ENCODE assay signal across 8 cellular contexts in the genomic region with DNA sequence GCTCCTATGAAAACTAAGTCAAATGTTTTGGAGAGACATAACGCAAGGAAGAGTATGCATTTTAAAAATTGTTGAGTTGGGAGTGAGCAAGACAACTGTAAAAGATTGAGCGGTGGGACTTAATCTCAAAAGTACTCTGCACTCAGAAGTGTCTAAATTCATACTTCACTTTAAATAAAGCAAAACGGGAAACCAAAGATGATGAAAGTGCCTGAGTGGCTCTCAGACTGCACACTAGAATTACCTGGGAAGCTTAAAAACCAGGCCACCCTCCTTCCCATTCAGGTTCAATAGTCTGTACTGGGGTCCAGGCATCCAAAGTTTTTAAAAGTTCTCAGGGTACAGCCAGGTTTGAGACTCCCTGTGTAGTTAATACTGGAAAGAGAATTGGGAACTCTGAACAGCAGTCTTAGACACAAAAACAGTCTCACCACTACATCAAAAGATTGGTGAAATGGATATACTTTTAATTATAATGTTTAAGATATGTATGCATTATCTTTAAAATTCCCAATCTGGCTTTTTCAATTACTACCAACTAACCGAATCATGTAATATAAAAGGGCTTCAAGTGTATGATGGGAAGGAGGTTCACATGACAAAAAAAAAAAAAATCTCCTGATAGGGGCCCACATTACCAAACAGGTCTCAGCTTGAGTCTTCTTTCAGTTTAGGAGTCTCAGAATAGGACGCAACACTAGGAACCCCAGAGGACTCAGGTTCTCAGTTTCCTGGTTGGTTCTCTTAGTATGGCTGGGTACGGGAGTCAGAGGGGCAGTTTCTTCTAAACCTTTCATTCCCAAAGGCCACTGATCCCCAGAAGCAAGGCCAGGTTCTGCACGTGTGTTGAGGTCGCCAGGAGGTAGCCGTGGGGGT. TPM values are rescaled to one million over a fixed set of nuclear protein-coding genes. Genes with fewer than 3 reads are reported as not detected.
DNase-seq lines count a peak whose midpoint lies in the region; ATAC-seq and TF ChIP-seq lines count a peak whose summit lies in the region.

No MANE protein-coding gene starts in this region.

- peaks cover 35% of the 10 kb centered on the region for H3K36me3 Mint-ChIP-seq in activated T-cell treated with anti-CD3 and anti-CD28 coated beads, Interleukin-2, amount 50 U/mL, for 24 hours (ENCODE audit: low read depth)
- H3K36me3 Mint-ChIP-seq in T-cell, result no peaks in the 10 kb centered on the region

- no peaks in the 10 kb centered on the region for H3K9me3 Mint-ChIP-seq in activated T-cell treated with anti-CD3 and anti-CD28 coated beads, Interleukin-2, amount 50 U/mL, for 24 hours
- H3K9me3 Mint-ChIP-seq in T-cell, result no peaks in the 10 kb centered on the region

- H3K27ac ChIP-seq in neural cell (ENCODE audit: low read length), result no peak overlapping the region

- ATAC-seq in T-cell (replicated peaks in 1 of 4), result no peak
- no peak for ATAC-seq in HG02981 (IDR thresholded peaks at IDR 0.05; ENCODE audit: unreplicated experiment)

- peaks cover 9% of the 10 kb centered on the region for H3K79me2 ChIP-seq in neural cell (replicated peaks; ENCODE audit: insufficient read depth, low read length)

- H3K9me2 ChIP-seq in neural cell (ENCODE audit: insufficient read depth, low read length), result no peaks in the 10 kb centered on the region

- CTCF ChIA-PET in T-cell (lab: Charles Lee), result interaction anchor here (0.6 to 0.8 kb wide), 3 partner anchors 15 to 1425 kb away, joined by 3 to 6 read pairs (median 4); no protein-coding TSS in a partner anchor

- H3K4me2 ChIP-seq in neural cell (ENCODE audit: low read length), result peak overlapping the region; percentile 84

- H3K27ac Mint-ChIP-seq in activated T-cell treated with anti-CD3 and anti-CD28 coated beads, Interleukin-2, amount 50 U/mL, for 24 hours, result peak overlapping the region; percentile 95
- peak overlapping the region; percentile 89 to 91 for H3K27ac Mint-ChIP-seq in T-cell

- H3K4me3 ChIP-seq in epithelial cell of proximal tubule (ENCODE audit: low read depth, low read length) (peak overlapping the region; percentile 98), neural cell (ENCODE audit: low read length) (peak overlapping the region; percentile 94)

- H2AFZ ChIP-seq in neural cell (ENCODE audit: low read depth, low read length), result peak overlapping the region; percentile 75

- TF ChIP-seq EP300 in neural cell (conservative IDR thresholded peaks at IDR 0.05; ENCODE audit: poor library complexity, severe bottlenecking), result no peak

- TF ChIP-seq RAD21 in neural cell (conservative IDR thresholded peaks at IDR 0.05), result no peak

- H3K27me3 Mint-ChIP-seq in activated T-cell treated with anti-CD3 and anti-CD28 coated beads, Interleukin-2, amount 50 U/mL, for 24 hours, result no peaks in the 10 kb centered on the region
- no peaks in the 10 kb centered on the region for H3K27me3 Mint-ChIP-seq in T-cell

- H3K36me3 ChIP-seq in neural cell (ENCODE audit: insufficient read depth, low read length), result no peaks in the 10 kb centered on the region

- peaks cover 30% of the 10 kb centered on the region for H3K4me1 Mint-ChIP-seq in activated T-cell treated with anti-CD3 and anti-CD28 coated beads, Interleukin-2, amount 50 U/mL, for 24 hours (ENCODE audit: low read depth)
- H3K4me1 Mint-ChIP-seq in T-cell, result peaks cover 30 to 37% (median 31%) of the 10 kb centered on the region in 3 donors

- H3K9me3 ChIP-seq in neural cell (ENCODE audit: low read length), result no peaks in the 10 kb centered on the region

- no peaks in the 10 kb centered on the region for H3F3A ChIP-seq in neural cell (ENCODE audit: insufficient read depth, low read length, poor library complexity, severe bottlenecking)

- no peak for TF ChIP-seq CTCF in epithelial cell of proximal tubule (conservative IDR thresholded peaks at IDR 0.05; ENCODE audit: low read depth, low read length)
- TF ChIP-seq CTCF in neural cell (IDR thresholded peaks at IDR 0.05; ENCODE audit: poor library complexity, severe bottlenecking), result no peak

- H3K4me3 Mint-ChIP-seq in activated T-cell treated with anti-CD3 and anti-CD28 coated beads, Interleukin-2, amount 50 U/mL, for 24 hours, result peak overlapping the region; percentile 92
- peak overlapping the region; percentile 94 to 97 (median 96) for H3K4me3 Mint-ChIP-seq in T-cell

- peak overlapping the region; percentile 80 for H3K9ac ChIP-seq in neural cell (ENCODE audit: low read length)

- H3K27me3 ChIP-seq in neural cell (ENCODE audit: insufficient read depth, low read depth, low read length), result no peaks in the 10 kb centered on the region

- POLR2A ChIA-PET in T-cell (lab: Charles Lee), result interaction anchor here in 1 of 2 donors (0.5 to 0.7 kb wide), 2 partner anchors 37 to 48 kb away, joined by 3 to 4 read pairs; no protein-coding TSS in a partner anchor

- no peak for DNase-seq in activated T-cell treated with anti-CD3 and anti-CD28 coated beads, Interleukin-2, amount 50 U/mL, for 24 hours
- DNase-seq in activated T-cell treated with anti-CD3 and anti-CD28 coated beads, Interleukin-2, amount 50 U/mL, for 1 hour, result no peak
- DNase-seq in T-cell (peak in 1 of 34 experiments; percentile 9), epithelial cell of proximal tubule (ENCODE audit: low read depth) (no peak)
- DNase-seq in activated CD8-positive, alpha-beta memory T cell treated with anti-CD3 and anti-CD28 coated beads, Interleukin-2, amount 50 U/mL, for 4 hours, result no peak
- DNase-seq in stimulated activated CD4-positive, alpha-beta T cell treated with anti-CD3 and anti-CD28 coated beads, Interleukin-1b, Interleukin-23, amount 100 ng/mL, for 48 hours, result no peak

- no peaks in the 10 kb centered on the region for H4K20me1 ChIP-seq in neural cell (ENCODE audit: insufficient read depth)

TF ChIP-seq in neural cell, 6 proteins besides CTCF, POLR2A, EP300 and RAD21:
- TF ChIP-seq POLR2AphosphoS5 (IDR thresholded peaks at IDR 0.05), result no peak
- no peak for TF ChIP-seq EZH2 (IDR thresholded peaks at IDR 0.05; ENCODE audit: borderline replicate concordance, insufficient read depth, low read length, poor library complexity, severe bottlenecking)
- TF ChIP-seq SMC3 (conservative IDR thresholded peaks at IDR 0.05; ENCODE audit: poor library complexity), result no peak

RNA-seq across cellular contexts. Expression of gene HOMEZ, which starts 1.0 kb away (rescaled TPM):
- total RNA-seq in T-cell (10 to 100 TPM in 3 of 5 donors, 1 to 10 TPM in 2; 6.2 to 17.5 (median 15.1) TPM), epithelial cell of proximal tubule (10.4 and 11.6 TPM in 2 replicates)
- 4.4 and 6.6 TPM in 2 replicates for polyA plus RNA-seq in neural cell
- 9.0 and 9.4 TPM in 2 replicates for polyA minus RNA-seq in neural cell

RNA-seq across cellular contexts. Expression of gene PPP1R3E, which starts 17.8 kb away (rescaled TPM):
- total RNA-seq in T-cell, result 10 to 100 TPM; 40.8 to 72.6 (median 68.2) TPM
- total RNA-seq in epithelial cell of proximal tubule, result 1.5 and 1.6 TPM in 2 replicates
- 16.1 and 17.2 TPM in 2 replicates for polyA plus RNA-seq in neural cell
- polyA minus RNA-seq in neural cell, result 11.7 and 13.9 TPM in 2 replicates

RNA-seq across cellular contexts. Expression of gene BCL2L2, which starts 21.7 kb away (rescaled TPM):
- total RNA-seq in T-cell (1 to 10 TPM; 1.9 to 4.6 (median 2.2) TPM), epithelial cell of proximal tubule (10.7 and 13.3 TPM in 2 replicates)
- 35.8 and 50.8 TPM in 2 replicates for polyA plus RNA-seq in neural cell
- 16.8 and 24.8 TPM in 2 replicates for polyA minus RNA-seq in neural cell

RNA-seq across cellular contexts. Expression of gene PABPN1, which starts 36.4 kb away (rescaled TPM):
- 100 to 1,000 TPM; 182 to 207 (median 186) TPM for total RNA-seq in T-cell
- total RNA-seq in epithelial cell of proximal tubule, result 62.2 and 79.9 TPM in 2 replicates
- polyA plus RNA-seq in neural cell, result 431 and 532 TPM in 2 replicates
- polyA minus RNA-seq in neural cell, result 80.8 and 103 TPM in 2 replicates

RNA-seq across cellular contexts. Expression of gene RNF212B, which starts 47.2 kb away (rescaled TPM):
- 1 to 10 TPM in 1 of 5 donors, not detected in 4; 1.1 TPM for total RNA-seq in T-cell
- not detected in 2 replicates for total RNA-seq in epithelial cell of proximal tubule
- not detected in 2 replicates for polyA plus RNA-seq in neural cell
- polyA minus RNA-seq in neural cell, result not detected in 2 replicates

Comparison
In these comparisons a context has a peak if more than half of its experiments do, and no peak if none do; other contexts are left out.
1. RNA of gene PPP1R3E, which starts 17.8 kb away (total RNA-seq): 40.8 to 72.6 TPM in T-cell; 1.5 to 1.6 TPM in epithelial cell of proximal tubule; every median in the first group is over 10 times any median in the second.